ENCODE assay signal across 12 cellular contexts in genomic region chr6:111857674-111858337, GRCh38. TPM values are rescaled to one million over a fixed set of nuclear protein-coding genes. Genes with fewer than 3 reads are reported as not detected.
DNase-seq lines count a peak whose midpoint lies in the region; TF ChIP-seq lines count a peak whose summit lies in the region.
"Had no signal": no experiment of that assay in that cellular context is flagged by ENCODE, and none has a peak within 500 bp of the region (broad histone marks: within the 10 kb centered on the region; RNA-seq: fewer than 3 reads in every experiment).

No MANE protein-coding gene starts in this region.

- H3K36me3 ChIP-seq in HUES64 (ENCODE audit: insufficient read depth, low read length) (0 out of 2 replicates have a peak, but pooled peaks cover 3% of the 10 kb centered on the region), ectodermal cell (ENCODE audit: control insufficient read depth, insufficient read depth, low read length) (no peaks in the 10 kb centered on the region), trophoblast cell (ENCODE audit: control insufficient read depth in 1 of 2, insufficient read depth in 2 of 2, low read length in 2 of 2) (no peaks in the 10 kb centered on the region), stomach (no peaks in the 10 kb centered on the region)
- H3K36me3 ChIP-seq: Peyer's patch had no signal

- 0 out of 2 replicates have a peak overlapping the region, but pooled peaks have one; percentile 7 for H3K27ac ChIP-seq in HUES64 (ENCODE audit: low read depth, low read length)
- H3K27ac ChIP-seq in ectodermal cell (ENCODE audit: insufficient read depth, low read depth, low read length, poor library complexity, severe bottlenecking): peak overlapping the region; percentile 74
- H3K27ac ChIP-seq in trophoblast cell (ENCODE audit: low read depth, low read length): no peak overlapping the region
- peak overlapping the region in 2 of 5 donors; percentile 14 to 20 for H3K27ac ChIP-seq in stomach
- H3K27ac ChIP-seq: A549, Peyer's patch had no signal

- no peaks in the 10 kb centered on the region for H3K27me3 Mint-ChIP-seq in activated CD4-positive, alpha-beta T cell treated with anti-CD3 and anti-CD28 coated beads, Interleukin-2, amount 10 ng/mL, durations not matched to agents 24 days and 14 days

- H3K18ac ChIP-seq in trophoblast cell (ENCODE audit: low read length): peak overlapping the region; percentile 3

- H3K79me1 ChIP-seq in trophoblast cell (ENCODE audit: low read length): no peaks in the 10 kb centered on the region

- H4K8ac ChIP-seq in trophoblast cell (ENCODE audit: low read depth, low read length): no peak overlapping the region

- H2BK5ac ChIP-seq in trophoblast cell (ENCODE audit: low read depth, low read length, poor library complexity): no peak overlapping the region

- no peak for TF ChIP-seq POLR2A in stomach (IDR thresholded peaks at IDR 0.05)

- H3K4ac ChIP-seq in trophoblast cell (ENCODE audit: low read depth, low read length): no peak overlapping the region

- no peaks in the 10 kb centered on the region for H3K79me2 ChIP-seq in trophoblast cell (ENCODE audit: control insufficient read depth, insufficient read depth, low read length, poor library complexity)

- TF ChIP-seq EP300 in stomach (IDR thresholded peaks at IDR 0.05): no peak

- H3K4me3 Mint-ChIP-seq in activated CD4-positive, alpha-beta T cell treated with anti-CD3 and anti-CD28 coated beads, Interleukin-2, amount 10 ng/mL, durations not matched to agents 24 days and 14 days: peak overlapping the region; percentile 36

- H3K23ac ChIP-seq in trophoblast cell (ENCODE audit: low read length): peak overlapping the region; percentile 71

- peak overlapping the region; percentile 51 for H3K27ac Mint-ChIP-seq in activated CD4-positive, alpha-beta T cell treated with anti-CD3 and anti-CD28 coated beads, Interleukin-2, amount 10 ng/mL, durations not matched to agents 24 days and 14 days

- H3K27me3 ChIP-seq in HUES64 (ENCODE audit: insufficient read depth, low read length): no peaks in the 10 kb centered on the region
- no peaks in the 10 kb centered on the region for H3K27me3 ChIP-seq in ectodermal cell (ENCODE audit: control insufficient read depth, insufficient read depth, low read length, poor library complexity, severe bottlenecking)
- no peaks in the 10 kb centered on the region for H3K27me3 ChIP-seq in trophoblast cell (ENCODE audit: insufficient read depth, low read length)
- H3K27me3 ChIP-seq in stomach: no peaks in the 10 kb centered on the region
- H3K27me3 ChIP-seq: Peyer's patch had no signal

- H3K14ac ChIP-seq in trophoblast cell (ENCODE audit: low read length): no peak overlapping the region

- H3K4me1 Mint-ChIP-seq in activated CD4-positive, alpha-beta T cell treated with anti-CD3 and anti-CD28 coated beads, Interleukin-2, amount 10 ng/mL, durations not matched to agents 24 days and 14 days: peaks cover 78% of the 10 kb centered on the region

- no peak overlapping the region for H2BK120ac ChIP-seq in trophoblast cell (ENCODE audit: insufficient read depth, low read length, poor library complexity)

- no peaks in the 10 kb centered on the region for H3K9me3 ChIP-seq in HUES64 (ENCODE audit: insufficient read depth, low read depth, low read length)
- no peaks in the 10 kb centered on the region for H3K9me3 ChIP-seq in ectodermal cell (ENCODE audit: control insufficient read depth, low read length)
- H3K9me3 ChIP-seq in trophoblast cell (ENCODE audit: insufficient read depth, low read depth, low read length): no peaks in the 10 kb centered on the region
- H3K9me3 ChIP-seq in stomach: no peaks in the 10 kb centered on the region
- H3K9me3 ChIP-seq: A549, Peyer's patch had no signal

- no peak for TF ChIP-seq CTCF in stomach (IDR thresholded peaks at IDR 0.05)

- intact Hi-C loops in activated CD4-positive, alpha-beta T cell treated with anti-CD3 and anti-CD28 coated beads, Interleukin-2, amount 10 ng/mL, durations not matched to agents 24 days and 14 days (cut with micrococcal nuclease): loop anchor here (1.0 kb wide), 1 partner anchor 8 kb away; no protein-coding TSS in a partner anchor
- intact Hi-C loops in stomach (cut with DNase I; ENCODE audit: low total_unique reads): no loop called here

- H3K9ac ChIP-seq in HUES64 (ENCODE audit: low read depth, low read length) (no peak overlapping the region), trophoblast cell (ENCODE audit: low read length) (peak overlapping the region; percentile 42)

- H2AFZ ChIP-seq in trophoblast cell (ENCODE audit: insufficient read depth, low read length, poor library complexity): no peak overlapping the region

- no peak overlapping the region for H4K91ac ChIP-seq in trophoblast cell (ENCODE audit: low read depth, low read length)

- H3K36me3 Mint-ChIP-seq in activated CD4-positive, alpha-beta T cell treated with anti-CD3 and anti-CD28 coated beads, Interleukin-2, amount 10 ng/mL, durations not matched to agents 24 days and 14 days (ENCODE audit: low read depth): peaks cover 60% of the 10 kb centered on the region

- H3K4me2 ChIP-seq in trophoblast cell (ENCODE audit: low read length): no peak overlapping the region
- H3K4me2 ChIP-seq: A549 had no signal

- H4K12ac ChIP-seq in trophoblast cell (ENCODE audit: low read depth, low read length): no peak overlapping the region

- no peak overlapping the region for H3K4me3 ChIP-seq in HUES64 (ENCODE audit: low read length)
- H3K4me3 ChIP-seq in ectodermal cell (ENCODE audit: insufficient read depth, low read depth, low read length): no peak overlapping the region
- no peak overlapping the region for H3K4me3 ChIP-seq in trophoblast cell (ENCODE audit: low read depth, low read length)
- no peak overlapping the region for H3K4me3 ChIP-seq in stomach
- H3K4me3 ChIP-seq: A549, Peyer's patch, skin epidermis had no signal

- 91% methylated on average over 8 of the region's 8 CpGs for WGBS in HUES64
- WGBS in ectodermal cell, 2 experiments: 90% methylated on average over 8 of the region's 8 CpGs
- no CpG with 5 or more reads among the region's 8 CpGs for whole genome bisulfite sequencing in trophoblast cell (ENCODE audit: extremely low coverage, insufficient coverage, insufficient read length)
- 57 to 76% (median 60%) methylated on average over 8 of the region's 8 CpGs for WGBS in stomach, 5 donors

- no peak overlapping the region for H2BK12ac ChIP-seq in trophoblast cell (ENCODE audit: low read length)

- no peak overlapping the region for H2AK5ac ChIP-seq in trophoblast cell (ENCODE audit: low read length)

- H3K4me1 ChIP-seq in HUES64 (ENCODE audit: insufficient read depth, low read length): peaks cover 66% of the 10 kb centered on the region
- peaks cover 51% of the 10 kb centered on the region for H3K4me1 ChIP-seq in ectodermal cell (ENCODE audit: control insufficient read depth, insufficient read depth, low read length)
- H3K4me1 ChIP-seq in trophoblast cell (ENCODE audit: control insufficient read depth in 1 of 2, insufficient read depth in 2 of 2, low read length in 2 of 2): peaks cover 0 to 4% of the 10 kb centered on the region in 2 experiments
- peaks cover 0 to 71% (median 22%) of the 10 kb centered on the region in 4 donors for H3K4me1 ChIP-seq in stomach
- H3K4me1 ChIP-seq: A549 had no signal

- H3K9me3 Mint-ChIP-seq in activated CD4-positive, alpha-beta T cell treated with anti-CD3 and anti-CD28 coated beads, Interleukin-2, amount 10 ng/mL, durations not matched to agents 24 days and 14 days: no peaks in the 10 kb centered on the region

- DNase-seq in activated CD4-positive, alpha-beta T cell treated with anti-CD3 and anti-CD28 coated beads, Interleukin-2, amount 10 ng/mL, durations not matched to agents 24 days and 14 days: no peak
- no peak for DNase-seq in activated CD4-positive, alpha-beta T cell treated with anti-CD3 and anti-CD28 coated beads, Interleukin-2, amount 50 U/mL, for 4 hours
- no peak for DNase-seq in trophoblast cell
- no peak for DNase-seq in AG08395 (ENCODE audit: low spot score)
- no peak for DNase-seq in NCI-H345 (lab: John Stamatoyannopoulos, UW)
- no peak for DNase-seq in stomach
- DNase-seq: left cardiac atrium, Peyer's patch had no signal

RNA-seq across cellular contexts. Expression of gene FYN, which starts 15.4 kb away (rescaled TPM):
- total RNA-seq in activated CD4-positive, alpha-beta T cell treated with anti-CD3 and anti-CD28 coated beads, Interleukin-2, amount 10 ng/mL, durations not matched to agents 24 days and 14 days: 331 and 341 TPM in 2 replicates
- 68.1 TPM for polyA plus RNA-seq in HUES64 (2013, experiment 1 of 2)
- polyA plus RNA-seq in HUES64 (2013, experiment 2 of 2): 68.6 TPM
- polyA plus RNA-seq in ectodermal cell (2013, experiment 1 of 4): 174 TPM
- polyA plus RNA-seq in ectodermal cell (2013, experiment 2 of 4): 163 TPM
- 134 TPM for polyA plus RNA-seq in ectodermal cell (2013, experiment 3 of 4)
- polyA plus RNA-seq in ectodermal cell (2013, experiment 4 of 4): 143 TPM
- polyA plus RNA-seq in trophoblast cell (2013): 78.0 and 85.2 TPM in 2 replicates
- total RNA-seq in stomach: 100 to 1,000 TPM in 2 of 5 donors, 10 to 100 TPM in 2, 1 to 10 TPM in 1; 8.4 to 146 (median 81.7) TPM
- 10 to 100 TPM; 15.8 to 22.7 (median 18.0) TPM for polyA plus RNA-seq in stomach
